Comparison of ENCODE assay signal across 12 cellular contexts in genomic region chr16:56605475-56605874, GRCh38. TPM values are rescaled to one million over a fixed set of nuclear protein-coding genes. Genes with fewer than 3 reads are reported as not detected.
DNase-seq lines count a peak whose midpoint lies in the region; ATAC-seq, FAIRE-seq and TF ChIP-seq lines count a peak whose summit lies in the region.
"Had no signal": no experiment of that assay in that cellular context is flagged by ENCODE, and none has a peak within 500 bp of the region (broad histone marks: within the 10 kb centered on the region; RNA-seq: fewer than 3 reads in every experiment).

No MANE protein-coding gene starts in this region.

- no peaks in the 10 kb centered on the region for H3K9me3 ChIP-seq in A549
- no peaks in the 10 kb centered on the region for H3K9me3 ChIP-seq in fibroblast of lung (ENCODE audit: control insufficient read depth, insufficient read depth, low read depth, low read length)
- H3K9me3 ChIP-seq in prostate gland: no peaks in the 10 kb centered on the region

- CTCF ChIA-PET in A549 (lab: Yijun Ruan, JAX): interaction anchor here (1.1 to 19.7 kb wide), 10 partner anchors 11 to 97 kb away, joined by 3 to 340 read pairs (median 6); partner anchors contain the start of genes MT1A, MT1B and MT1F

- H4K20me1 ChIP-seq in fibroblast of lung (ENCODE audit: control insufficient read depth, extremely low read depth, insufficient read depth, low read length): no peaks in the 10 kb centered on the region

- H3K27ac ChIP-seq in A549 (peak overlapping the region; percentile 93 to 96), VCaP (peak overlapping the region; percentile 84), fibroblast of lung (ENCODE audit: insufficient read depth, low read length) (peak overlapping the region; percentile 99), prostate gland (peak overlapping the region; percentile 86 to 90)

- H3K4me1 ChIP-seq in A549 (peaks cover 47% of the 10 kb centered on the region), fibroblast of lung (ENCODE audit: control insufficient read depth, extremely low read depth, insufficient read depth, low read length) (peaks cover 27% of the 10 kb centered on the region), prostate gland (replicated peaks) (peaks cover 22% of the 10 kb centered on the region)

- POLR2A ChIA-PET in A549 (lab: Yijun Ruan, JAX): interaction anchor here (0.9 to 10.8 kb wide), 4 partner anchors 38 to 154 kb away, joined by 3 to 185 read pairs (median 4); partner anchors contain the start of genes MT1X, NUDT21 and OGFOD1

- peak overlapping the region; percentile 81 for H3K4me2 ChIP-seq in A549
- H3K4me2 ChIP-seq in fibroblast of lung (ENCODE audit: extremely low read depth, insufficient read depth, low read length): no peak overlapping the region

- TF ChIP-seq CTCF in A549 (IDR thresholded peaks at IDR 0.05): no peak
- no peak for TF ChIP-seq CTCF in VCaP (conservative IDR thresholded peaks at IDR 0.05)
- TF ChIP-seq CTCF in fibroblast of lung (conservative IDR thresholded peaks at IDR 0.05 in 1 of 2, IDR thresholded peaks at IDR 0.05 in 1 of 2; ENCODE audit: low read depth in 1 of 2, low read length in 2 of 2): no peak
- no peak for TF ChIP-seq CTCF in prostate gland (IDR thresholded peaks at IDR 0.05)

- 100% methylated on average over 1 of the region's 1 CpG for WGBS in A549 (ENCODE audit: missing lambda C conversion rate)
- WGBS in prostate gland: 90% methylated on average over 1 of the region's 1 CpG

- TF ChIP-seq POLR2A in A549 (IDR thresholded peaks at IDR 0.05; ENCODE audit: low read length) (no peak), prostate gland (IDR thresholded peaks at IDR 0.05) (no peak)

- no peak for TF ChIP-seq RAD21 in A549 (conservative IDR thresholded peaks at IDR 0.05 in 1 of 2, IDR thresholded peaks at IDR 0.05 in 1 of 2)

- H3K9ac ChIP-seq in fibroblast of lung (ENCODE audit: insufficient read depth, low read length): no peak overlapping the region

- intact Hi-C loops in prostate gland (cut with DNase I): loop anchor here (5.0 kb wide), 1 partner anchor 77 kb away; the partner anchor contains the start of gene MT1X

- H3K27me3 ChIP-seq in fibroblast of lung (ENCODE audit: control insufficient read depth, insufficient read depth, low read length): no peaks in the 10 kb centered on the region
- H3K27me3 ChIP-seq in prostate gland (replicated peaks; ENCODE audit: insufficient read depth): no peaks in the 10 kb centered on the region

- ATAC-seq in A549 (no peak), GM18868 (IDR thresholded peaks at IDR 0.05; ENCODE audit: unreplicated experiment) (no peak), HG03469 (IDR thresholded peaks at IDR 0.05; ENCODE audit: unreplicated experiment) (no peak)
- ATAC-seq: activated CD4-positive, CD25-positive, alpha-beta regulatory T cell treated with anti-CD3 and anti-CD28 coated beads, Interleukin-2, amount 50 U/mL, for 24 hours had no signal

- no peak for TF ChIP-seq EP300 in A549 (IDR thresholded peaks at IDR 0.05)

- H3K4me3 ChIP-seq in A549: no peak overlapping the region
- H3K4me3 ChIP-seq in fibroblast of lung (replicated peaks in 1 of 4; ENCODE audit: control extremely low read depth in 1 of 4, insufficient read depth in 1 of 4, low read depth in 3 of 4, low read length in 4 of 4): no peak overlapping the region
- no peak overlapping the region for H3K4me3 ChIP-seq in prostate gland

- no peak for FAIRE-seq in A549 (lab: Jason Lieb, UNC)

- no peak overlapping the region for H2AFZ ChIP-seq in fibroblast of lung (ENCODE audit: low read length)

- H3K36me3 ChIP-seq in fibroblast of lung (ENCODE audit: control insufficient read depth, insufficient read depth, low read length) (no peaks in the 10 kb centered on the region), prostate gland (no peaks in the 10 kb centered on the region)

- DNase-seq in A549 (ENCODE audit: low read depth in 1 of 2, low spot score in 1 of 2) (no peak), fibroblast of lung (ENCODE audit: low read depth in 2 of 2) (no peak), prostate gland (ENCODE audit: low spot score) (no peak), NAMALWA (ENCODE audit: low spot score) (no peak), hepatic stellate cell (ENCODE audit: low spot score) (no peak)
- DNase-seq: activated T-cell treated with anti-CD3 and anti-CD28 coated beads, Interleukin-2, amount 50 U/mL, for 24 hours; DMS 273 treated with DMSO at 0.1 percent for 48 hours; NCI-H2107 had no signal

- H3K79me2 ChIP-seq in fibroblast of lung (ENCODE audit: control insufficient read depth, insufficient read depth, low read length): peaks cover 11% of the 10 kb centered on the region

TF ChIP-seq in A549, 52 proteins besides CTCF, POLR2A, EP300 and RAD21 (continues in another document):
- TF ChIP-seq TP53 (CRISPR knock-in tag; IDR thresholded peaks at IDR 0.05) (no peak), CBX2 (IDR thresholded peaks at IDR 0.05; ENCODE audit: borderline replicate concordance, low read depth) (no peak), USF2 (IDR thresholded peaks at IDR 0.05) (no peak), RARB (CRISPR knock-in tag; IDR thresholded peaks at IDR 0.05) (no peak), HOXB5 (CRISPR knock-in tag; IDR thresholded peaks at IDR 0.05) (no peak), HDAC2 (IDR thresholded peaks at IDR 0.05) (no peak), NR3C1 (IDR thresholded peaks at IDR 0.05) (no peak)

RNA-seq across cellular contexts. Expression of gene MT2A, which starts 2.9 kb away (rescaled TPM):
- polyA plus RNA-seq in A549 (2011; rRNA removed) (39.1 and 69.4 TPM in 2 replicates), A549 (2017; fragmentation: RNase III; extraction: RNeasy Plus Mini Kit Qiagen cat#74134 plus additional on column Dnase treatment) (228 to 316 TPM (median 305 TPM) in 3 replicates), fibroblast of lung (49.2 and 225 TPM in 2 replicates)
- 156 and 189 TPM in 2 replicates for polyA plus RNA-seq in A549 (2012; cell fraction: cytosol; rRNA removed)
- polyA plus RNA-seq in A549 (2012; cell fraction: nucleus; rRNA removed): 154 and 179 TPM in 2 replicates
- 18.9 and 29.2 TPM in 2 replicates for polyA minus RNA-seq in A549 (2011; rRNA and poly(A)+ RNA removed)
- total RNA-seq in fibroblast of lung (76.5 and 113 TPM in 2 replicates), prostate gland (100 to 1,000 TPM; 134 to 214 TPM)
- polyA plus RNA-seq in fibroblast of lung (2012): 1,082 and 3,263 TPM in 2 replicates
- polyA minus RNA-seq in fibroblast of lung (ENCODE audit: low replicate concordance): 122 and 423 TPM in 2 replicates

RNA-seq across cellular contexts. Expression of gene MT3, which starts 16.1 kb away (rescaled TPM):
- 0.16 and 0.24 TPM in 2 replicates for polyA plus RNA-seq in A549 (2011; rRNA removed)
- polyA plus RNA-seq in A549 (2012; cell fraction: cytosol; rRNA removed): 0.11 TPM in 1 of 2 replicates, not detected in the other
- not detected in 2 replicates for polyA plus RNA-seq in A549 (2012; cell fraction: nucleus; rRNA removed)
- 0.21 TPM in 1 of 3 replicates, not detected in the others for polyA plus RNA-seq in A549 (2017; fragmentation: RNase III; extraction: RNeasy Plus Mini Kit Qiagen cat#74134 plus additional on column Dnase treatment)
- not detected in 2 replicates for polyA minus RNA-seq in A549 (2011; rRNA and poly(A)+ RNA removed)
- total RNA-seq in fibroblast of lung: not detected in 2 replicates
- not detected in 2 replicates for polyA plus RNA-seq in fibroblast of lung
- not detected in 2 replicates for polyA plus RNA-seq in fibroblast of lung (2012)
- polyA minus RNA-seq in fibroblast of lung (ENCODE audit: low replicate concordance): not detected in 2 replicates
- total RNA-seq in prostate gland: 1 to 10 TPM in 1 of 2 donors, not detected in 1; 1.6 TPM

RNA-seq across cellular contexts. Expression of gene MT1E, which starts 20.1 kb away (rescaled TPM):
- polyA plus RNA-seq in A549 (2011; rRNA removed) (not detected in 2 replicates), A549 (2017; fragmentation: RNase III; extraction: RNeasy Plus Mini Kit Qiagen cat#74134 plus additional on column Dnase treatment) (not detected in 3 replicates), fibroblast of lung (465 and 572 TPM in 2 replicates)
- not detected in 2 replicates for polyA plus RNA-seq in A549 (2012; cell fraction: cytosol; rRNA removed)
- polyA plus RNA-seq in A549 (2012; cell fraction: nucleus; rRNA removed): not detected in 2 replicates
- not detected in 2 replicates for polyA minus RNA-seq in A549 (2011; rRNA and poly(A)+ RNA removed)
- total RNA-seq in fibroblast of lung (251 and 390 TPM in 2 replicates), prostate gland (100 to 1,000 TPM; 110 to 339 TPM)
- 540 and 543 TPM in 2 replicates for polyA plus RNA-seq in fibroblast of lung (2012)
- 165 and 234 TPM in 2 replicates for polyA minus RNA-seq in fibroblast of lung (ENCODE audit: low replicate concordance)

RNA-seq across cellular contexts. Expression of gene MT1M, which starts 27.0 kb away (rescaled TPM):
- not detected in 2 replicates for polyA plus RNA-seq in A549 (2011; rRNA removed)
- not detected in 2 replicates for polyA plus RNA-seq in A549 (2012; cell fraction: cytosol; rRNA removed)
- not detected in 2 replicates for polyA plus RNA-seq in A549 (2012; cell fraction: nucleus; rRNA removed)
- polyA plus RNA-seq in A549 (2017; fragmentation: RNase III; extraction: RNeasy Plus Mini Kit Qiagen cat#74134 plus additional on column Dnase treatment): not detected in 3 replicates
- not detected in 2 replicates for polyA minus RNA-seq in A549 (2011; rRNA and poly(A)+ RNA removed)
- 18.5 and 58.8 TPM in 2 replicates for total RNA-seq in fibroblast of lung
- 6.9 and 8.5 TPM in 2 replicates for polyA plus RNA-seq in fibroblast of lung
- 16.4 and 18.9 TPM in 2 replicates for polyA plus RNA-seq in fibroblast of lung (2012)
- 6.3 and 8.2 TPM in 2 replicates for polyA minus RNA-seq in fibroblast of lung (ENCODE audit: low replicate concordance)
- total RNA-seq in prostate gland: 10 to 100 TPM; 14.8 to 37.4 TPM

RNA-seq across cellular contexts. Expression of gene MT1A, which starts 33.0 kb away (rescaled TPM):
- 5.3 and 8.0 TPM in 2 replicates for polyA plus RNA-seq in A549 (2011; rRNA removed)
- polyA plus RNA-seq in A549 (2012; cell fraction: cytosol; rRNA removed): 41.6 and 45.1 TPM in 2 replicates
- 30.4 and 34.7 TPM in 2 replicates for polyA plus RNA-seq in A549 (2012; cell fraction: nucleus; rRNA removed)
- polyA plus RNA-seq in A549 (2017; fragmentation: RNase III; extraction: RNeasy Plus Mini Kit Qiagen cat#74134 plus additional on column Dnase treatment): 12.8 to 16.9 TPM (median 14.1 TPM) in 3 replicates
- polyA minus RNA-seq in A549 (2011; rRNA and poly(A)+ RNA removed): 6.5 and 11.2 TPM in 2 replicates
- total RNA-seq in fibroblast of lung: 2.3 and 5.3 TPM in 2 replicates
- polyA plus RNA-seq in fibroblast of lung: 2.9 and 4.8 TPM in 2 replicates
- polyA plus RNA-seq in fibroblast of lung (2012): 6.6 and 17.7 TPM in 2 replicates
- 14.7 and 17.9 TPM in 2 replicates for polyA minus RNA-seq in fibroblast of lung (ENCODE audit: low replicate concordance)
- total RNA-seq in prostate gland: 1 to 10 TPM in 1 of 2 donors, not detected in 1; 6.9 TPM
